Comparison of ENCODE assay signal across 8 cellular contexts in the genomic region with DNA sequence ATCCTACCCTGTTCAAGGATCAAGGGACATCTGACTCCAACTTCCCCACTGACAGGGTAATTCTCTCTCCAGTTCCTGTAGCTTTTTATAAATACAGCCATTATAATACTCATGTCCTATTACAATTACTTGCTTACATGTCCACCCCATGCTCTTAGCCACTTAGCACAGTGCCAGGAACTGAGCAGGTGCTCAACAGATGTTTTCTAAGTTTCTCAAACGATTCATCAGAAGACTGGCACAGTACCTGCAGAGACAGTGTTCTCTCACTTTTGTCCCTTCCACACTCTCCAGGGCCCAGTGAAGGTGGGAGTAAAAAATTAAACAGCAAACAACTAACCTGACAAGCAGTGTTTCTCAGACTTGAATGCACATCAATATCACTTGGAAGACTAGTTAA. TPM values are rescaled to one million over a fixed set of nuclear protein-coding genes. Genes with fewer than 3 reads are reported as not detected.
A peak's percentile ranks its signal among the peaks of the same experiment; 100 is the strongest.
DNase-seq lines count a peak whose midpoint lies in the region; ATAC-seq and TF ChIP-seq lines count a peak whose summit lies in the region.
"Not testable (repeated sequence)": the region's sequence is repeated elsewhere in the genome, so short reads cannot be mapped to it uniquely, and the experiment has no call there.

No MANE protein-coding gene starts in this region.

- in situ Hi-C loops in gastrocnemius medialis (cut with MboI; ENCODE audit: low sequenced_read_pairs in 4 of 4) = not testable (repeated sequence)

- intact Hi-C loops in HCT116 (cut with micrococcal nuclease); activated T-helper 2 cell treated with anti-CD3 and anti-CD28 coated beads, Interferon-gamma antibody, Interleukin-2, Interleukin-4, amounts not matched to agents 10 μg/mL and 5 μg/mL and 100 μg/mL, durations not matched to agents 14 hours and 24 hours and 36 hours (cut with micrococcal nuclease); naive thymus-derived CD4-positive, alpha-beta T cell (cut with micrococcal nuclease); gastrocnemius medialis (cut with DNase I; ENCODE audit: low total_unique reads): not testable (repeated sequence)

- POLR2A ChIA-PET in HCT116 (lab: Charles Lee) = not testable (repeated sequence)
- POLR2A ChIA-PET in T-cell (lab: Charles Lee) = interaction anchor here in 1 of 2 donors (0.6 kb wide), 1 partner anchor 92 kb away, joined by 3 read pairs; no protein-coding TSS in a partner anchor
- POLR2A ChIA-PET in naive thymus-derived CD4-positive, alpha-beta T cell (lab: Charles Lee) = interaction anchor here (0.8 kb wide), 1 partner anchor 91 kb away, joined by 4 read pairs; no protein-coding TSS in a partner anchor

- not testable (repeated sequence) for H3K9ac ChIP-seq in BLaER1 treated with 17β-estradiol and CSF1 and Interleukin-3, amounts not matched to agents 10 nM and 100 nM; HCT116 (ENCODE audit: low read length)

- H3K9me3 Mint-ChIP-seq in T-cell; activated T-helper 2 cell treated with anti-CD3 and anti-CD28 coated beads, Interferon-gamma antibody, Interleukin-2, Interleukin-4, amounts not matched to agents 10 μg/mL and 5 μg/mL and 100 μg/mL, durations not matched to agents 14 hours and 24 hours and 36 hours; naive thymus-derived CD4-positive, alpha-beta T cell: not testable (repeated sequence)

- peaks cover 41 to 80% (median 52%) of the 10 kb centered on the region in 10 experiments for H3K4me1 ChIP-seq in BLaER1 treated with 17β-estradiol and CSF1 and Interleukin-3, amounts not matched to agents 10 nM and 100 nM
- peaks cover 8 to 20% of the 10 kb centered on the region in 2 experiments for H3K4me1 ChIP-seq in HCT116 (ENCODE audit: control insufficient read depth in 1 of 2, insufficient read depth in 2 of 2, low read length in 2 of 2)
- peaks cover 8 to 16% of the 10 kb centered on the region in 2 donors for H3K4me1 ChIP-seq in naive thymus-derived CD4-positive, alpha-beta T cell (ENCODE audit: control insufficient read depth in 2 of 2, insufficient read depth in 2 of 2, low read length in 2 of 2)
- peaks cover 34 to 37% of the 10 kb centered on the region in 2 donors for H3K4me1 ChIP-seq in gastrocnemius medialis

- TSS peak; percentile 5 for BruUV-seq in HCT116 (replicated peaks; lab: Mats Ljungman, UMichigan)

- RAD21 ChIA-PET in HCT116 (lab: Charles Lee; ENCODE audit: low non-redundant PET in 1 of 2, low total read pairs in 2 of 2, uncharacterized antibody in 2 of 2, unreplicated experiment in 2 of 2) = not testable (repeated sequence)

- not testable (repeated sequence) for TF ChIP-seq POLR2A in HCT116 (IDR thresholded peaks at IDR 0.05; ENCODE audit: borderline replicate concordance, extremely low read depth, insufficient read depth, insufficient read length)
- TF ChIP-seq POLR2A in gastrocnemius medialis (IDR thresholded peaks at IDR 0.05) = peak in 1 of 2 donors; percentile 25

- not testable (repeated sequence) for DNase-seq in HCT116 (ENCODE audit: low read depth, low spot score); T-cell; activated T-helper 2 cell treated with anti-CD3 and anti-CD28 coated beads, Interferon-gamma antibody, Interleukin-2, Interleukin-4, amounts not matched to agents 10 μg/mL and 5 μg/mL and 100 μg/mL, durations not matched to agents 14 hours and 24 hours and 36 hours (ENCODE audit: low spot score); epithelial cell of prostate (ENCODE audit: low read depth, low spot score); naive thymus-derived CD4-positive, alpha-beta T cell
- DNase-seq in NCI-H69 (lab: John Stamatoyannopoulos, UW) = peak; percentile 47
- peak; percentile 6 to 51 for DNase-seq in gastrocnemius medialis

- H3K36me3 Mint-ChIP-seq in T-cell; naive thymus-derived CD4-positive, alpha-beta T cell: not testable (repeated sequence)
- peaks cover 28% of the 10 kb centered on the region for H3K36me3 Mint-ChIP-seq in activated T-helper 2 cell treated with anti-CD3 and anti-CD28 coated beads, Interferon-gamma antibody, Interleukin-2, Interleukin-4, amounts not matched to agents 10 μg/mL and 5 μg/mL and 100 μg/mL, durations not matched to agents 14 hours and 24 hours and 36 hours (ENCODE audit: low read depth)

- not testable (repeated sequence) for H3K27me3 Mint-ChIP-seq in T-cell; activated T-helper 2 cell treated with anti-CD3 and anti-CD28 coated beads, Interferon-gamma antibody, Interleukin-2, Interleukin-4, amounts not matched to agents 10 μg/mL and 5 μg/mL and 100 μg/mL, durations not matched to agents 14 hours and 24 hours and 36 hours (ENCODE audit: low read depth); naive thymus-derived CD4-positive, alpha-beta T cell

- peak overlapping the region in 8 of 11 experiments; percentile 5 to 94 (median 60); a peak in 7 of 22 replicates for H3K4me2 ChIP-seq in BLaER1 treated with 17β-estradiol and CSF1 and Interleukin-3, amounts not matched to agents 10 nM and 100 nM
- not testable (repeated sequence) for H3K4me2 ChIP-seq in HCT116 (ENCODE audit: low read length)

- H2AFZ ChIP-seq in HCT116 (ENCODE audit: low read depth, low read length, poor library complexity, severe bottlenecking) = not testable (repeated sequence)

- peaks cover 21 to 36% (median 30%) of the 10 kb centered on the region in 11 experiments for H3K36me3 ChIP-seq in BLaER1 treated with 17β-estradiol and CSF1 and Interleukin-3, amounts not matched to agents 10 nM and 100 nM
- not testable (repeated sequence) for H3K36me3 ChIP-seq in HCT116 (ENCODE audit: control insufficient read depth in 1 of 2, insufficient read depth in 2 of 2, low read length in 2 of 2); gastrocnemius medialis
- peaks cover 0 to 11% (median 0%) of the 10 kb centered on the region in 3 experiments for H3K36me3 ChIP-seq in naive thymus-derived CD4-positive, alpha-beta T cell (ENCODE audit: control insufficient read depth in 2 of 3, insufficient read depth in 3 of 3, low read length in 3 of 3)

- H3K4me1 Mint-ChIP-seq in T-cell = peaks cover 61 to 80% (median 80%) of the 10 kb centered on the region in 3 donors
- peaks cover 38% of the 10 kb centered on the region for H3K4me1 Mint-ChIP-seq in activated T-helper 2 cell treated with anti-CD3 and anti-CD28 coated beads, Interferon-gamma antibody, Interleukin-2, Interleukin-4, amounts not matched to agents 10 μg/mL and 5 μg/mL and 100 μg/mL, durations not matched to agents 14 hours and 24 hours and 36 hours (ENCODE audit: low read depth)
- peaks cover 38 to 85% (median 70%) of the 10 kb centered on the region in 7 donors for H3K4me1 Mint-ChIP-seq in naive thymus-derived CD4-positive, alpha-beta T cell

- H3K9me2 ChIP-seq in HCT116 (ENCODE audit: insufficient read depth) = not testable (repeated sequence)

- H3K9me3 ChIP-seq in BLaER1 treated with 17β-estradiol and CSF1 and Interleukin-3, amounts not matched to agents 10 nM and 100 nM (replicated peaks in 1 of 11); HCT116 (ENCODE audit: control insufficient read depth in 1 of 2, insufficient read depth in 1 of 2, low read depth in 1 of 2, low read length in 2 of 2); naive thymus-derived CD4-positive, alpha-beta T cell (ENCODE audit: control insufficient read depth in 2 of 3, low read length in 3 of 3); gastrocnemius medialis: not testable (repeated sequence)

- H3K27ac ChIP-seq in BLaER1 treated with 17β-estradiol and CSF1 and Interleukin-3, amounts not matched to agents 10 nM and 100 nM; HCT116 (ENCODE audit: low read depth, low read length); naive thymus-derived CD4-positive, alpha-beta T cell (ENCODE audit: low read depth, low read length): not testable (repeated sequence)
- peak overlapping the region; percentile 90 for H3K27ac ChIP-seq in epithelial cell of prostate
- H3K27ac ChIP-seq in gastrocnemius medialis = peak overlapping the region; percentile 62 to 95 (median 81)

- CTCF ChIA-PET in HCT116 (lab: Charles Lee); T-cell (lab: Charles Lee); naive thymus-derived CD4-positive, alpha-beta T cell (lab: Charles Lee): not testable (repeated sequence)

- H4K20me1 ChIP-seq in BLaER1 treated with 17β-estradiol and CSF1 and Interleukin-3, amounts not matched to agents 10 nM and 100 nM = peaks cover 65 to 83% (median 79%) of the 10 kb centered on the region in 11 experiments
- peaks cover 11% of the 10 kb centered on the region; the same call in 1 of the 2 replicates for H4K20me1 ChIP-seq in HCT116 (ENCODE audit: insufficient read depth)

- not testable (repeated sequence) for ATAC-seq in HCT116; T-cell (replicated peaks in 1 of 4); naive thymus-derived CD4-positive, alpha-beta T cell; gastrocnemius medialis

- peak overlapping the region; percentile 53 to 56 for H3K27ac Mint-ChIP-seq in T-cell
- peak overlapping the region; percentile 35 for H3K27ac Mint-ChIP-seq in activated T-helper 2 cell treated with anti-CD3 and anti-CD28 coated beads, Interferon-gamma antibody, Interleukin-2, Interleukin-4, amounts not matched to agents 10 μg/mL and 5 μg/mL and 100 μg/mL, durations not matched to agents 14 hours and 24 hours and 36 hours
- peak overlapping the region in 8 of 9 donors; percentile 7 to 82 (median 44) for H3K27ac Mint-ChIP-seq in naive thymus-derived CD4-positive, alpha-beta T cell

- not testable (repeated sequence) for TF ChIP-seq CTCF in HCT116 (IDR thresholded peaks at IDR 0.05 in 2 of 3, conservative IDR thresholded peaks at IDR 0.05 in 1 of 3; ENCODE audit: borderline replicate concordance in 1 of 3, insufficient read depth in 1 of 3, low read depth in 2 of 3, low read length in 2 of 3); gastrocnemius medialis (IDR thresholded peaks at IDR 0.05 in 4 of 5, conservative IDR thresholded peaks at IDR 0.05 in 1 of 5)

- not testable (repeated sequence) for TF ChIP-seq RAD21 in HCT116 (IDR thresholded peaks at IDR 0.05; ENCODE audit: low read depth)

- peaks cover 84% of the 10 kb centered on the region for H3K79me2 ChIP-seq in HCT116 (ENCODE audit: insufficient read depth, low read length)

- not testable (repeated sequence) for H3K4me3 ChIP-seq in BLaER1 treated with 17β-estradiol and CSF1 and Interleukin-3, amounts not matched to agents 10 nM and 100 nM; HCT116 (replicated peaks in 1 of 2; ENCODE audit: low read depth in 1 of 2, low read length in 2 of 2); naive thymus-derived CD4-positive, alpha-beta T cell (ENCODE audit: low read length); gastrocnemius medialis

- H3K27me3 ChIP-seq in BLaER1 treated with 17β-estradiol and CSF1 and Interleukin-3, amounts not matched to agents 10 nM and 100 nM; HCT116 (ENCODE audit: insufficient read depth, low read length); naive thymus-derived CD4-positive, alpha-beta T cell (ENCODE audit: control insufficient read depth in 2 of 2, insufficient read depth in 2 of 2, low read length in 2 of 2); gastrocnemius medialis: not testable (repeated sequence)

- H3K4me3 Mint-ChIP-seq in T-cell = peak overlapping the region in 1 of 3 donors; percentile 0
- peak overlapping the region; percentile 33 for H3K4me3 Mint-ChIP-seq in activated T-helper 2 cell treated with anti-CD3 and anti-CD28 coated beads, Interferon-gamma antibody, Interleukin-2, Interleukin-4, amounts not matched to agents 10 μg/mL and 5 μg/mL and 100 μg/mL, durations not matched to agents 14 hours and 24 hours and 36 hours (ENCODE audit: low read depth)
- peak overlapping the region in 4 of 10 donors; percentile 7 to 98 (median 52) for H3K4me3 Mint-ChIP-seq in naive thymus-derived CD4-positive, alpha-beta T cell

RNA-seq across cellular contexts. Expression of gene KCTD7, which starts 39.8 kb away (rescaled TPM):
- total RNA-seq in HCT116 (2021; ENCODE audit: unreplicated experiment) (3.9 TPM), T-cell (10 to 100 TPM; 23.1 to 44.3 (median 39.3) TPM), gastrocnemius medialis (1 to 10 TPM; 3.0 to 6.0 (median 5.5) TPM)
- polyA plus RNA-seq in HCT116 (2012) = 1.9 and 2.6 TPM in 2 replicates
- 10.3 and 12.0 TPM in 2 replicates for total RNA-seq in activated T-helper 2 cell treated with anti-CD3 and anti-CD28 coated beads, Interferon-gamma antibody, Interleukin-2, Interleukin-4, amounts not matched to agents 10 μg/mL and 5 μg/mL and 100 μg/mL, durations not matched to agents 14 hours and 24 hours and 36 hours
- 10 to 100 TPM; 22.9 to 43.6 (median 33.8) TPM for total RNA-seq in naive thymus-derived CD4-positive, alpha-beta T cell
- polyA plus RNA-seq in naive thymus-derived CD4-positive, alpha-beta T cell = 10 to 100 TPM; 10.4 to 14.4 TPM
